In genomic region chr7:103949374-103949773, GRCh38 we compare ENCODE assay signal across 25 cellular contexts. TPM values are rescaled to one million over a fixed set of nuclear protein-coding genes. Genes with fewer than 3 reads are reported as not detected.
DNase-seq lines count a peak whose midpoint lies in the region; ATAC-seq, FAIRE-seq and TF ChIP-seq lines count a peak whose summit lies in the region.
"Had no signal": no experiment of that assay in that cellular context is flagged by ENCODE, and none has a peak within 500 bp of the region (broad histone marks: within the 10 kb centered on the region; RNA-seq: fewer than 3 reads in every experiment).

No MANE protein-coding gene starts in this region.

- H3K4me2 ChIP-seq in HepG2 (ENCODE audit: low read depth, low read length) (no peak overlapping the region), K562 (ENCODE audit: insufficient read depth, low read length) (no peak overlapping the region)
- H3K4me2 ChIP-seq: A549, BLaER1 had no signal

- H3K9me3 ChIP-seq in HepG2 (ENCODE audit: low read length), result no peaks in the 10 kb centered on the region
- H3K9me3 ChIP-seq in right lobe of liver, result no peaks in the 10 kb centered on the region
- peaks cover 3% of the 10 kb centered on the region; the same call in 1 of the 2 replicates for H3K9me3 ChIP-seq in K562 (replicated peaks; ENCODE audit: control insufficient read depth, insufficient read depth, low read depth, low read length)
- H3K9me3 ChIP-seq: A549, BE2C, BLaER1 had no signal

- no peak overlapping the region for H2AFZ ChIP-seq in HepG2 (ENCODE audit: low read length)
- H2AFZ ChIP-seq in K562 (ENCODE audit: low read depth, low read length), result peak overlapping the region; percentile 57

- H3K79me2 ChIP-seq in HepG2 (ENCODE audit: insufficient read depth, low read length) (peaks cover 6% of the 10 kb centered on the region), K562 (ENCODE audit: control insufficient read depth, insufficient read depth, low read length) (no peaks in the 10 kb centered on the region)

- DNase-seq in HepG2 (ENCODE audit: low spot score) (no peak), right lobe of liver (no peak), KBM-7 (peak; percentile 0), K562 (ENCODE audit: extremely low read depth in 1 of 4, low spot score in 3 of 4) (peak in 1 of 4 experiments; percentile 49), NCI-H2029 treated with DMSO at 0.1 percent for 48 hours (lab: John Stamatoyannopoulos, UW) (no peak), NOMO-1 treated with DMSO at 0.1 percent for 48 hours (lab: John Stamatoyannopoulos, UW; ENCODE audit: unreplicated experiment) (no peak), H4 (ENCODE audit: low spot score) (no peak)
- DNase-seq: ACHN; BE2C; C1 segment of cervical spinal cord; Calu3; CD4-positive, alpha-beta memory T cell; CD4-positive, CD25-positive, alpha-beta regulatory T cell; CD8-positive, alpha-beta memory T cell; COR-L47; DMS79 treated with DMSO at 0.1 percent for 48 hours; GF-D8 had no signal

- 67% methylated on average over 7 of the region's 7 CpGs for WGBS in HepG2 (ENCODE audit: low lambda C conversion rate)
- WGBS in right lobe of liver (ENCODE audit: insufficient coverage, low coverage, low lambda C conversion rate, missing lambda C conversion rate), result 60% methylated on average over 7 of the region's 7 CpGs
- WGBS in K562 (ENCODE audit: insufficient coverage, low coverage, missing lambda C conversion rate), result 47% methylated on average over 7 of the region's 7 CpGs

- H4K20me1 ChIP-seq in HepG2 (ENCODE audit: insufficient read depth, low read length) (no peaks in the 10 kb centered on the region), K562 (replicated peaks; ENCODE audit: control insufficient read depth, insufficient read depth, low read length) (no peaks in the 10 kb centered on the region)
- H4K20me1 ChIP-seq: BLaER1 had no signal

- BruUV-seq in HepG2 (replicated peaks; lab: Mats Ljungman, UMichigan), result no TSS peak
- BruUV-seq in K562 (replicated peaks; lab: Mats Ljungman, UMichigan), result no TSS peak

- FAIRE-seq in HepG2 (lab: Jason Lieb, UNC) (no peak), K562 (lab: Jason Lieb, UNC) (no peak)
- FAIRE-seq: A549, D721Med, G401.6, GM12891, GM19239 had no signal

- TF ChIP-seq POLR2A in HepG2 (IDR thresholded peaks at IDR 0.05; ENCODE audit: insufficient read depth in 1 of 2, low read depth in 2 of 2, low read length in 2 of 2) (no peak), right lobe of liver (IDR thresholded peaks at IDR 0.05) (no peak), K562 (conservative IDR thresholded peaks at IDR 0.05) (no peak)

- H3K36me3 ChIP-seq in HepG2 (replicated peaks in 1 of 2; ENCODE audit: control insufficient read depth in 1 of 2, insufficient read depth in 2 of 2, low read length in 2 of 2) (peaks cover 0 to 4% of the 10 kb centered on the region in 2 experiments; a peak in 1 of 5 replicates), right lobe of liver (no peaks in the 10 kb centered on the region), K562 (ENCODE audit: control insufficient read depth, insufficient read depth, low read length) (no peaks in the 10 kb centered on the region; the same call in 1 of the 3 replicates)
- H3K36me3 ChIP-seq: BE2C, BLaER1 had no signal

- TF ChIP-seq CTCF in HepG2 (CRISPR knock-in tag; IDR thresholded peaks at IDR 0.05) (no peak), right lobe of liver (IDR thresholded peaks at IDR 0.05) (no peak), K562 (IDR thresholded peaks at IDR 0.05 in 2 of 3, conservative IDR thresholded peaks at IDR 0.05 in 1 of 3; ENCODE audit: insufficient read depth in 2 of 3, low read depth in 1 of 3, low read length in 3 of 3) (no peak)

- POLR2A ChIA-PET in HepG2 (lab: Yijun Ruan, JAX), result no interaction called here
- POLR2A ChIA-PET in K562 (lab: Yijun Ruan, JAX), result interaction anchor here (1.0 kb wide), 1 partner anchor 13 kb away, joined by 3 read pairs; no protein-coding TSS in a partner anchor

- no peak overlapping the region for H3K4me3 ChIP-seq in HepG2 (replicated peaks in 1 of 3; ENCODE audit: insufficient read depth in 1 of 3, low read depth in 2 of 3, low read length in 3 of 3)
- H3K4me3 ChIP-seq in right lobe of liver, result no peak overlapping the region
- no peak overlapping the region for H3K4me3 ChIP-seq in K562
- H3K4me3 ChIP-seq: A549, BLaER1 had no signal

- H3K4me1 ChIP-seq in HepG2 (ENCODE audit: insufficient read depth, low read length) (no peaks in the 10 kb centered on the region), right lobe of liver (no peaks in the 10 kb centered on the region), K562 (replicated peaks in 1 of 2; ENCODE audit: control insufficient read depth in 2 of 2, insufficient read depth in 2 of 2, low read length in 2 of 2) (no peaks in the 10 kb centered on the region)
- H3K4me1 ChIP-seq: A549, BLaER1 had no signal

- TF ChIP-seq EP300 in HepG2 (IDR thresholded peaks at IDR 0.05; ENCODE audit: low read depth in 2 of 2, low read length in 2 of 2), result no peak
- TF ChIP-seq EP300 in HepG2 (CRISPR knock-in tag; IDR thresholded peaks at IDR 0.05; ENCODE audit: borderline replicate concordance), result no peak
- TF ChIP-seq EP300 in K562 (IDR thresholded peaks at IDR 0.05; ENCODE audit: low read length), result no peak

- ATAC-seq in HepG2 (no peak), right lobe of liver (no peak), K562 (peak; percentile 55)
- ATAC-seq: A549 had no signal

- no peaks in the 10 kb centered on the region for H3K9me1 ChIP-seq in K562 (ENCODE audit: control insufficient read depth, insufficient read depth, low read length)

- no peak for TF ChIP-seq RAD21 in HepG2 (CRISPR knock-in tag; IDR thresholded peaks at IDR 0.05)
- TF ChIP-seq RAD21 in K562 (CRISPR knock-in tag; conservative IDR thresholded peaks at IDR 0.05 in 1 of 2, IDR thresholded peaks at IDR 0.05 in 1 of 2), result no peak

- H3K27me3 ChIP-seq in HepG2 (ENCODE audit: control insufficient read depth in 1 of 2, insufficient read depth in 2 of 2, low read length in 2 of 2) (no peaks in the 10 kb centered on the region; a peak in 1 of 5 replicates), right lobe of liver (no peaks in the 10 kb centered on the region), K562 (ENCODE audit: control insufficient read depth in 2 of 2, insufficient read depth in 2 of 2, low read length in 2 of 2) (no peaks in the 10 kb centered on the region)
- H3K27me3 ChIP-seq: BE2C, BLaER1 had no signal

- CTCF ChIA-PET in HepG2 (lab: Yijun Ruan, JAX; ENCODE audit: low intra/inter-chr PET ratio, low total read pairs) (no interaction called here), K562 (lab: Yijun Ruan, JAX; ENCODE audit: low intra/inter-chr PET ratio) (no interaction called here)

- H3K9ac ChIP-seq in HepG2 (ENCODE audit: insufficient read depth, low read depth, low read length) (no peak overlapping the region), K562 (ENCODE audit: insufficient read depth in 1 of 2, low read depth in 2 of 2, low read length in 2 of 2) (no peak overlapping the region)
- H3K9ac ChIP-seq: BLaER1 had no signal

- intact Hi-C loops in HepG2 (cut with micrococcal nuclease; ENCODE audit: unreplicated experiment), result no loop called here
- intact Hi-C loops in right lobe of liver (cut with DNase I), result no loop called here
- intact Hi-C loops in K562 (cut with micrococcal nuclease), result no loop called here

- in situ Hi-C loops in HepG2 (cut with HindIII; ENCODE audit: extremely low pct_ligation_motif_present, low pct_unique_long_range_greater_than_20kb), result no loop called here
- in situ Hi-C loops in KBM-7 (cut with MboI; ENCODE audit: low pct_unique_long_range_greater_than_20kb, low sequenced_read_pairs), result no loop called here
- in situ Hi-C loops in K562 (cut with MboI), result no loop called here

- no peak overlapping the region for H3K27ac ChIP-seq in HepG2 (ENCODE audit: extremely low read length, insufficient read depth, low read length)
- H3K27ac ChIP-seq in right lobe of liver, result no peak overlapping the region
- H3K27ac ChIP-seq in K562 (ENCODE audit: extremely low read depth, low read depth, low read length), result 0 out of 3 replicates have a peak overlapping the region, but pooled peaks have one; percentile 36
- H3K27ac ChIP-seq: 22Rv1, A549, BLaER1 had no signal

RNA-seq across cellular contexts. Expression of gene RELN, which starts 40.1 kb away (rescaled TPM):
- total RNA-seq in HepG2 (2016; rRNA removed; fragmentation: Illumina TruSeq; extraction: Trizol), result 215 and 332 TPM in 2 replicates
- 23.9 and 26.0 TPM in 2 replicates for total RNA-seq in HepG2 (2016; cell fraction: cytosol; rRNA removed; fragmentation: Illumina TruSeq; extraction: Trizol; ENCODE audit: low read depth)
- 200 and 312 TPM in 2 replicates for total RNA-seq in HepG2 (2016; cell fraction: insoluble cytoplasmic fraction; rRNA removed; fragmentation: Illumina TruSeq; extraction: Trizol)
- 56.5 and 64.5 TPM in 2 replicates for total RNA-seq in HepG2 (2016; cell fraction: membrane; rRNA removed; fragmentation: Illumina TruSeq; extraction: Trizol)
- total RNA-seq in HepG2 (2016; cell fraction: nucleus; rRNA removed; fragmentation: Illumina TruSeq; extraction: Trizol), result 458 and 519 TPM in 2 replicates
- polyA plus RNA-seq in HepG2 (2011; rRNA removed), result 286 and 315 TPM in 2 replicates
- 177 and 216 TPM in 2 replicates for polyA plus RNA-seq in HepG2 (2011; cell fraction: cytosol; rRNA removed)
- 111 and 118 TPM in 2 replicates for polyA plus RNA-seq in HepG2 (2011; cell fraction: nucleus; rRNA removed)
- 105 and 145 TPM in 2 replicates for polyA plus RNA-seq in HepG2 (2012)
- 15.1 and 19.0 TPM in 2 replicates for polyA plus RNA-seq in HepG2 (2016; cell fraction: cytosol; fragmentation: Illumina TruSeq; extraction: Trizol; ENCODE audit: low read depth)
- polyA plus RNA-seq in HepG2 (2016; cell fraction: insoluble cytoplasmic fraction; fragmentation: Illumina TruSeq; extraction: Trizol; ENCODE audit: low read depth), result 197 and 206 TPM in 2 replicates
- 34.3 and 38.7 TPM in 2 replicates for polyA plus RNA-seq in HepG2 (2016; cell fraction: membrane; fragmentation: Illumina TruSeq; extraction: Trizol; ENCODE audit: low read depth)
- 482 and 501 TPM in 2 replicates for polyA plus RNA-seq in HepG2 (2016; cell fraction: nucleus; fragmentation: Illumina TruSeq; extraction: Trizol; ENCODE audit: insufficient read depth, low read depth)
- 0.56 and 1,033 TPM in 2 replicates for polyA minus RNA-seq in HepG2 (2011; rRNA and poly(A)+ RNA removed; ENCODE audit: low replicate concordance)
- 328 and 381 TPM in 2 replicates for polyA minus RNA-seq in HepG2 (2011; cell fraction: cytosol; rRNA and poly(A)+ RNA removed)
- polyA minus RNA-seq in HepG2 (2011; cell fraction: nucleus; rRNA and poly(A)+ RNA removed), result 302 and 328 TPM in 2 replicates
- 10 to 100 TPM; 11.9 to 35.7 (median 18.9) TPM for total RNA-seq in right lobe of liver
- total RNA-seq in K562 (2011; cell fraction: chromatin; rRNA removed; ENCODE audit: low replicate concordance), result 72.2 and 98.2 TPM in 2 replicates
- total RNA-seq in K562 (2011; cell fraction: nucleolus; rRNA removed), result 75.9 and 76.6 TPM in 2 replicates
- total RNA-seq in K562 (2011; cell fraction: nucleoplasm; rRNA removed), result 90.5 and 107 TPM in 2 replicates
- 18.1 and 22.3 TPM in 2 replicates for total RNA-seq in K562 (2014; rRNA removed)
- total RNA-seq in K562 (2014; rRNA removed; fragmentation: Illumina TruSeq; extraction: Trizol), result 21.5 and 22.2 TPM in 2 replicates
- 16.5 and 17.4 TPM in 2 replicates for total RNA-seq in K562 (2015; rRNA removed; fragmentation: Illumina TruSeq; extraction: Trizol)
- total RNA-seq in K562 (2021), result 25.1 and 25.9 TPM in 2 replicates
- polyA plus RNA-seq in K562 (2011; rRNA removed), result 34.2 and 43.2 TPM in 2 replicates
- 34.8 and 41.8 TPM in 2 replicates for polyA plus RNA-seq in K562 (2011; cell fraction: cytosol; rRNA removed)
- polyA plus RNA-seq in K562 (2011; cell fraction: nucleus; rRNA removed), result 36.2 TPM in 2 replicates
- 19.0 and 23.5 TPM in 2 replicates for polyA plus RNA-seq in K562 (2012)
- 24.4 and 24.5 TPM in 2 replicates for polyA plus RNA-seq in K562 (2014; fragmentation: Illumina TruSeq; extraction: Trizol)
- 10 to 100 TPM; 12.9 to 15.3 TPM for polyA plus RNA-seq in K562 (2014; fragmentation: Nextera tagmentation; extraction: Ambion mirVana)
- 17.1 and 23.6 TPM in 2 replicates for polyA plus RNA-seq in K562 (2014; rRNA removed)
- 162 and 229 TPM in 2 replicates for polyA minus RNA-seq in K562 (2011; rRNA and poly(A)+ RNA removed)
- 65.4 and 75.6 TPM in 2 replicates for polyA minus RNA-seq in K562 (2011; cell fraction: cytosol; rRNA and poly(A)+ RNA removed)
- polyA minus RNA-seq in K562 (2011; cell fraction: nucleus; rRNA and poly(A)+ RNA removed), result 45.0 and 71.8 TPM in 2 replicates
- 0.02 TPM in 1 of 2 replicates, not detected in the other for total RNA-seq in H4 (2014; rRNA removed; shearing (Covaris generic))
- total RNA-seq: CD4-positive, alpha-beta memory T cell; CD4-positive, CD25-positive, alpha-beta regulatory T cell; CD8-positive, alpha-beta memory T cell had no signal
- polyA plus RNA-seq: A549; CD14-positive monocyte; CD4-positive, alpha-beta memory T cell; CD4-positive, CD25-positive, alpha-beta regulatory T cell; CD8-positive, alpha-beta memory T cell had no signal

Comparison
In these comparisons a context has a peak if more than half of its experiments do, and no peak if none do; other contexts are left out.
1. RNA of gene RELN, which starts 40.1 kb away (total RNA-seq): 23.9 to 519 TPM in HepG2, 16.5 to 107 TPM in K562 and 11.9 to 35.7 TPM in right lobe of liver; 0.02 TPM in H4; every median in the first group is over 10 times any median in the second.
2. Of the 241 proteins assayed by ChIP-seq in both HepG2 and K562: peak only in HepG2: none; only in K562: CC2D1A, DPF2, MEIS2 and NCOR1; in both: none; in neither: 236; mixed calls (peak in some experiments, not most) for 1.